ENCODE assay signal across 14 cellular contexts in the genomic region with DNA sequence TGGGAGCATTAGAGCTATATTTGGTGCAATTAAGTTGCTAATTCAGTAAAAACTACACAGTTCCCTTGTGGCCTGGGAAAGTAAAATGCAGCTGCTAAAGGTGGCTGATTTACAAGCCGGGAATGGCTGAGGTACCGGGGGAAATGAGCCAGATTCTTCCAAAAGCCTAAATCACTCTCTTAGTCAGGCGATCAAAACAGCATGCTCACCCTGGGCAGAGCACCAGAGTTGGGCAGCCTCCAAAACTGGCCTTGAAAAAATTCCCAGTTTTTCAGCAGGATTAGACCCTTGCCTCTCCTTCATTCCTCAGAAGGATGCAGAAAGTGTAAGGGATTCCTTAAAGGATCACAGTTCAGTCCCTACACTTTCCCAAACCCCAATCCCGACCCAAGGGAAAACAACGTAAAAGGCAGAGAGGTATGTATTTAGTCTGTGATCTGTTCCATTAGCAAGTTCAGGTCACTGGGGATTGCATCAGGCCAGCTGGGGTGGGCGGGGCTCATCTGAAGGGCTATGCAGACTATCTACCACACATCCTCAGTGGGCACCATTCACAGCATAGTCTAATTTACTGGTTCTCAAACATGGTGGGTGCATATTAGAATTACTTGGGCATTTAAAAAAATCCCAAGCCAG. TPM values are rescaled to one million over a fixed set of nuclear protein-coding genes. Genes with fewer than 3 reads are reported as not detected.
DNase-seq lines count a peak whose midpoint lies in the region; ATAC-seq and TF ChIP-seq lines count a peak whose summit lies in the region.
"Had no signal": no experiment of that assay in that cellular context is flagged by ENCODE, and none has a peak within 500 bp of the region (broad histone marks: within the 10 kb centered on the region; RNA-seq: fewer than 3 reads in every experiment).

No MANE protein-coding gene starts in this region.

- DNase-seq in NCI-H2171 treated with DMSO at 0.1 percent for 48 hours (lab: John Stamatoyannopoulos, UW) (peak; percentile 23), NCI-H2171 (lab: John Stamatoyannopoulos, UW) (no peak), glomerular visceral epithelial cell (ENCODE audit: extremely low spot score) (peak; percentile 25), stromal cell of bone marrow (ENCODE audit: low read depth) (peak; percentile 45), spleen (no peak)
- no peak for DNase-seq in NK-92 treated with Interleukin-12 subunit alpha and Interleukin-12 subunit beta, amount 100 ng/mL, for 24 hours (lab: John Stamatoyannopoulos, UW)
- DNase-seq: effector CD8-positive, alpha-beta T cell; left cardiac atrium; stimulated activated naive CD4-positive, alpha-beta T cell had no signal

- 69 to 85% (median 77%) methylated on average over 6 of the region's 6 CpGs for WGBS in spleen, 5 donors

- peaks cover 0 to 5% (median 4%) of the 10 kb centered on the region in 8 donors for H3K9me3 ChIP-seq in spleen

- H3K27me3 ChIP-seq in spleen (replicated peaks in 1 of 7): peaks cover 0 to 62% (median 5%) of the 10 kb centered on the region in 7 donors

- H3K4me1 ChIP-seq in spleen: no peaks in the 10 kb centered on the region

- intact Hi-C loops in spleen (cut with DNase I; ENCODE audit: low total_unique reads): no loop called here

- H3K4me3 ChIP-seq in spleen: no peak overlapping the region
- H3K4me3 ChIP-seq: A549, skin epidermis had no signal

- H3K36me3 ChIP-seq in spleen: no peaks in the 10 kb centered on the region

- H3K27ac ChIP-seq in spleen: no peak overlapping the region
- H3K27ac ChIP-seq: skin epidermis had no signal

- TF ChIP-seq CTCF in spleen (IDR thresholded peaks at IDR 0.05 in 8 of 11, conservative IDR thresholded peaks at IDR 0.05 in 3 of 11): no peak

- ATAC-seq in SK-N-SH treated with all-trans-retinoic acid at 6 μM for 48 hours (peak; percentile 70), GM19463 (IDR thresholded peaks at IDR 0.05; ENCODE audit: unreplicated experiment) (no peak)

- no peak for TF ChIP-seq POLR2A in spleen (IDR thresholded peaks at IDR 0.05)

TF ChIP-seq in SK-N-SH treated with all-trans-retinoic acid at 6 μM for 48 hours, 23 proteins besides CTCF, POLR2A, EP300 and RAD21:
- no peak for TF ChIP-seq TCF4 (CRISPR knock-in tag; IDR thresholded peaks at IDR 0.05; ENCODE audit: borderline replicate concordance)
- no peak for TF ChIP-seq CREB5 (CRISPR knock-in tag; IDR thresholded peaks at IDR 0.05; ENCODE audit: low read depth)
- TF ChIP-seq, protein P1, sequence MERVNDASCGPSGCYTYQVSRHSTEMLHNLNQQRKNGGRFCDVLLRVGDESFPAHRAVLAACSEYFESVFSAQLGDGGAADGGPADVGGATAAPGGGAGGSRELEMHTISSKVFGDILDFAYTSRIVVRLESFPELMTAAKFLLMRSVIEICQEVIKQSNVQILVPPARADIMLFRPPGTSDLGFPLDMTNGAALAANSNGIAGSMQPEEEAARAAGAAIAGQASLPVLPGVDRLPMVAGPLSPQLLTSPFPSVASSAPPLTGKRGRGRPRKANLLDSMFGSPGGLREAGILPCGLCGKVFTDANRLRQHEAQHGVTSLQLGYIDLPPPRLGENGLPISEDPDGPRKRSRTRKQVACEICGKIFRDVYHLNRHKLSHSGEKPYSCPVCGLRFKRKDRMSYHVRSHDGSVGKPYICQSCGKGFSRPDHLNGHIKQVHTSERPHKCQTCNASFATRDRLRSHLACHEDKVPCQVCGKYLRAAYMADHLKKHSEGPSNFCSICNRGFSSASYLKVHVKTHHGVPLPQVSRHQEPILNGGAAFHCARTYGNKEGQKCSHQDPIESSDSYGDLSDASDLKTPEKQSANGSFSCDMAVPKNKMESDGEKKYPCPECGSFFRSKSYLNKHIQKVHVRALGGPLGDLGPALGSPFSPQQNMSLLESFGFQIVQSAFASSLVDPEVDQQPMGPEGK (CRISPR knock-in tag; IDR thresholded peaks at IDR 0.05; ENCODE audit: borderline replicate concordance): no peak
- TF ChIP-seq GLIS3 (CRISPR knock-in tag; IDR thresholded peaks at IDR 0.05): no peak
- TF ChIP-seq OSR1 (CRISPR knock-in tag; IDR thresholded peaks at IDR 0.05): no peak
- no peak for TF ChIP-seq ESRRG (CRISPR knock-in tag; IDR thresholded peaks at IDR 0.05)
- no peak for TF ChIP-seq CSRNP3 (CRISPR knock-in tag; IDR thresholded peaks at IDR 0.05)
- TF ChIP-seq ZNF70 (CRISPR knock-in tag; IDR thresholded peaks at IDR 0.05): no peak

RNA-seq across cellular contexts. Expression of gene TMEM174, which starts 16.9 kb away (rescaled TPM):
- not detected for total RNA-seq in spleen
- not detected for polyA plus RNA-seq in spleen
- total RNA-seq: activated T-helper 1 cell treated with anti-CD3 and anti-CD28 coated beads, Interleukin-12 subunit alpha, Interleukin-12 subunit beta, Interleukin-2, Interleukin-4 antibody, amounts not matched to agents 30 ng/mL and 10 ng/mL and 1 ng/mL, durations not matched to agents 14 hours and 24 hours and 36 hours; left cardiac atrium had no signal
- polyA plus RNA-seq: A549 had no signal

Comparison
In these comparisons a context has a peak if more than half of its experiments do, and no peak if none do; other contexts are left out.
1. DNase-seq: peak in NCI-H2171 treated with DMSO at 0.1 percent for 48 hours (single experiment), glomerular visceral epithelial cell (single experiment) and stromal cell of bone marrow (single experiment); none in NCI-H2171 (single experiment), NK-92 treated with Interleukin-12 subunit alpha and Interleukin-12 subunit beta, amount 100 ng/mL, for 24 hours (single experiment) and spleen (single experiment).